ENCODE assay signal across 8 cellular contexts in the genomic region with DNA sequence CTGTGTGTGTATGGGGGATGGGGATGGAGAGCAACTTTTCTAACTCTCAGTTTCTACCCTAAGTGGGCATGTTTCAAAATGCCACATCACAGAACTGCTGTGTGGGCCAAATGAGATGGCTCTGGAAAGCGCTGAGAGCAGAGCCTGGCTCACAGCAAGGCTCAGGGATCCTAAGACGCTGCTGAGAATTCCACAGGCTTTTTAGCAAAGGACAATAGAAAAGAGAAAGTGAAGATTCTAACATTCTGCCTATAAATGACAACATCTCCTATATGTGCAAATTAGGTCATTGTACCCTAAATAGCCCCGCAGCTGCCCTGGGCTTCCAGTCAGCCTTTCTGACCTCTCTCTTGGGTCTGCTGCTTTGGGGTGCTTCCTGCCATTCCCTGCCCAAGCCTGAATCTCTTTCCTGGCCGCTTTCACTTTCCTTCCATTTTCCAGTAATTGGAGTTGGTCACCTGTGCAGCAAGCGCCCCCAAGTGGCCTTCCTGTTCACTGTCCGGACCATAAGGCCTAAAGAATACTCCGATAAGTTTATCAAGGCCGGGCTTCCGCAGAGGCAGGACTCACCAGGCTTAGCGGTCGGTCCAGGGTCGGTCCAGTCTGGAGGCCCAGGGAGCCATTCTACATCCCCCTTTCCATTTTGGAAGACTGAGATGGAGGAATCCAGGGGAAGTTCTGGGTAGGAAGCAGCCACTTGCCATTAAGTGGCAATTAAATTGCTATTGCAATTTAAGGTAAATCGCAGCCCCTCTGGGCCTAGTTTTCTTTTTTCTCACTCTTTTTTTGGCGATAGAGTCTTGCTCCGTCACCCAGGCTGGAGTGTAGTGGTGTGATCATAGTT. TPM values are rescaled to one million over a fixed set of nuclear protein-coding genes. Genes with fewer than 3 reads are reported as not detected.
DNase-seq lines count a peak whose midpoint lies in the region; ATAC-seq and TF ChIP-seq lines count a peak whose summit lies in the region.

No MANE protein-coding gene starts in this region.

- H3K4me1 ChIP-seq in mucosa of descending colon (ENCODE audit: low read depth): peaks cover 11% of the 10 kb centered on the region

- H3K36me3 Mint-ChIP-seq in endothelial cell (ENCODE audit: low read depth, unreplicated experiment): no peaks in the 10 kb centered on the region

- ATAC-seq in mucosa of descending colon (peak; percentile 93), GM19463 (IDR thresholded peaks at IDR 0.05; ENCODE audit: unreplicated experiment) (no peak)

- H3K27ac Mint-ChIP-seq in endothelial cell (ENCODE audit: unreplicated experiment): no peak overlapping the region

- DNase-seq in COLO829 (ENCODE audit: low spot score) (peak; percentile 83), HS-5 (ENCODE audit: low read depth) (peak; percentile 58), NOMO-1 treated with DMSO at 0.1 percent for 48 hours (lab: John Stamatoyannopoulos, UW; ENCODE audit: unreplicated experiment) (peak; percentile 54), endothelial cell (ENCODE audit: low spot score) (peak; percentile 73), mucosa of descending colon (peak; percentile 88 to 97 (median 92))
- peak; percentile 49 for DNase-seq in activated CD8-positive, alpha-beta memory T cell treated with anti-CD3 and anti-CD28 coated beads, Interleukin-2, amount 50 U/mL, for 24 hours (ENCODE audit: extremely low read depth)
- peak; percentile 54 to 57 for DNase-seq in stimulated activated CD8-positive, alpha-beta memory T cell treated with anti-CD3 and anti-CD28 coated beads, Interleukin-15, amount 100 ng/mL, for 48 hours (ENCODE audit: low read depth in 2 of 2)

- no peak overlapping the region for H3K4me3 Mint-ChIP-seq in endothelial cell (ENCODE audit: unreplicated experiment)

- no peak overlapping the region for H3K4me3 ChIP-seq in mucosa of descending colon

- H3K9me3 Mint-ChIP-seq in endothelial cell (ENCODE audit: unreplicated experiment): no peaks in the 10 kb centered on the region

- H3K4me1 Mint-ChIP-seq in endothelial cell (ENCODE audit: unreplicated experiment): peaks cover 8% of the 10 kb centered on the region

- intact Hi-C loops in mucosa of descending colon (cut with DNase I, micrococcal nuclease): loop anchor here (5.0 kb wide), 1 partner anchor 50 kb away; no protein-coding TSS in a partner anchor

- H3K36me3 ChIP-seq in mucosa of descending colon (ENCODE audit: low read depth): no peaks in the 10 kb centered on the region

- TF ChIP-seq CTCF in endothelial cell (IDR thresholded peaks at IDR 0.05; ENCODE audit: unreplicated experiment) (peak; percentile 61), mucosa of descending colon (IDR thresholded peaks at IDR 0.05) (peak; percentile 80)

- H3K27me3 Mint-ChIP-seq in endothelial cell (ENCODE audit: unreplicated experiment): peaks cover 3% of the 10 kb centered on the region

- no peaks in the 10 kb centered on the region for H3K9me3 ChIP-seq in mucosa of descending colon

RNA-seq across cellular contexts. Expression of a gene that starts 6.7 kb away (rescaled TPM):
- 8.2 TPM for total RNA-seq in endothelial cell (ENCODE audit: unreplicated experiment)
- total RNA-seq in mucosa of descending colon: 100 to 1,000 TPM; 145 to 336 (median 271) TPM

RNA-seq across cellular contexts. Expression of a gene that starts 30.4 kb away (rescaled TPM):
- total RNA-seq in endothelial cell (ENCODE audit: unreplicated experiment) (47.6 TPM), mucosa of descending colon (10 to 100 TPM; 17.0 to 25.3 (median 25.0) TPM)

RNA-seq across cellular contexts. Expression of a gene that starts 36.4 kb away (rescaled TPM):
- total RNA-seq in endothelial cell (ENCODE audit: unreplicated experiment) (20.0 TPM), mucosa of descending colon (10 to 100 TPM; 20.9 to 27.6 (median 27.3) TPM)

RNA-seq across cellular contexts. Expression of a gene that starts 54.3 kb away (rescaled TPM):
- total RNA-seq in endothelial cell (ENCODE audit: unreplicated experiment): 2.8 TPM
- not detected for total RNA-seq in mucosa of descending colon

Comparison
In these comparisons a context has a peak if more than half of its experiments do, and no peak if none do; other contexts are left out.
1. RNA of a gene that starts 6.7 kb away (total RNA-seq): 145 to 336 TPM in mucosa of descending colon; 8.2 TPM in endothelial cell (single experiment); every median in the first group is over 10 times any median in the second.
2. Peak in every context shown above with its lines, with median percentiles within 50 percentile points of each other: DNase-seq.